ENCODE assay signal across 2 cellular contexts in genomic region chr11:65427691-65428577, GRCh38.
TF ChIP-seq lines count a peak whose summit lies in the region.

No MANE protein-coding gene starts in this region.

TF ChIP-seq in GM23338, 12 proteins besides CTCF, POLR2A, EP300 and RAD21 (continued from another document):
- TF ChIP-seq NANOG (IDR thresholded peaks at IDR 0.05; ENCODE audit: borderline replicate concordance): no peak
- TF ChIP-seq EZH2 (IDR thresholded peaks at IDR 0.05; ENCODE audit: low read depth, unreplicated experiment): no peak
- no peak for TF ChIP-seq EZH2phosphoT487 (IDR thresholded peaks at IDR 0.05; ENCODE audit: unreplicated experiment)

TF ChIP-seq in endothelial cell of umbilical vein, 7 proteins besides CTCF, POLR2A, EP300 and RAD21 (continued from another document):
- peak; percentile 81 for TF ChIP-seq POLR2AphosphoS5 (IDR thresholded peaks at IDR 0.05; ENCODE audit: insufficient read depth, low read depth, low read length)
